8 cellular contexts compared by ENCODE assay signal in the genomic region with DNA sequence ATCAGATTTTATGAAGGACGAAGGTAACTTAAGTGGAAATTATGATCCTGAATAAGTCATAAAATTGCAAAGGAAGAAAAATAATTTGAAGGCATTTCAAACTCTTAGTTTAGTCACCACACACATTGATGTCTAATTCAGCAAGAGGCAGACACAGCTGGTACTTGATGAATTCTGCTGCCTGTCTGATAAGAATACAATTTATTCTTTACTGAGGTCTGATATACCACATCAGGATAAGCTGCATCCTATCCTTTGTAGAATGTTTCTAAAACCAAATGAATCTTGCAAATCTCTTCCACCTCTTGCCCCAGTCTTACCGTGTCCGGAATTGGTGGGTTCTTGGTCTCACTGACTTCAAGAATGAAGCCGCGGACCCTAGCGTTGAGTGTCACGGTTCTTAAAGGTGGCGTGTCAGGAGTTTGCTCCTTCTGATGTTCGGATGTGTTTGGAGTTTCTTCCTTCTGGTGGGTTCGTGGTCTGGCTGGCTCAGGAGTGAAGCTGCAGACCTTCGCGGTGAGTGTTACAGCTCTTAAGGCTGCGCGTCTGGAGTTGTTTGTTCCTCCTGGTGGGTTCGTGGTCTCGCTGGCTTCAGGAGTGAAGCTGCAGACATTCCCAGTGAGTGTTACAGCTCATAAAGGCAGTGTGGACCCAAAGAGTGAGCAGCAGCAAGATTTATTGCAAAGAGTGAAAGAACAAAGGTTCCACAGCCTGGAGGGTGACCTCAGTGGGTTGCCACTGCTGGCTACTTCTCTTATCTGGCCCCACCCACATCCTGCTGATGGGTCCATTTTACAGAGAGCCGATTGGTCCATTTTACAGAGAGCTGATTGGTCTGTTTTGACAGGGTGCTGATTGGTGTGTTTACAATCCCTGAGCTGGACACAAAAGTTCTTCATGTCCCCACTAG. TPM values are rescaled to one million over a fixed set of nuclear protein-coding genes. Genes with fewer than 3 reads are reported as not detected.
DNase-seq lines count a peak whose midpoint lies in the region; ATAC-seq lines count a peak whose summit lies in the region.
"Not testable (repeated sequence)": the region's sequence is repeated elsewhere in the genome, so short reads cannot be mapped to it uniquely, and the experiment has no call there.

TSS of gene GBP5 (minus strand) at position 729 of the 910 bp plus-strand sequence. CDS start 3,305 bp downstream, outside the sequence.

- H2AFZ ChIP-seq in ACC112 (ENCODE audit: low read length, unreplicated experiment) = peak within 1 kb of the TSS; percentile 8

- H3K4me1 ChIP-seq in ACC112 (ENCODE audit: control insufficient read depth, insufficient read depth, low read length, unreplicated experiment) = peaks cover 42% of the 10 kb centered on the region

- peak within 1 kb of the TSS; percentile 92 for H3K27ac ChIP-seq in ACC112 (ENCODE audit: low read depth, low read length)

- intact Hi-C loops in left cardiac atrium (cut with DNase I) = loop anchor here in 1 of 2 donors (10.0 kb wide), 1 partner anchor 268 kb away; no protein-coding TSS in a partner anchor

- H3K79me2 ChIP-seq in ACC112 (ENCODE audit: control insufficient read depth, insufficient read depth, low read length, unreplicated experiment) = not testable (repeated sequence)

- peak; percentile 35 for DNase-seq in M059J (ENCODE audit: low read depth)
- peak; percentile 46 for DNase-seq in activated CD4-positive, alpha-beta T cell treated with anti-CD3 and anti-CD28 coated beads for 1 hour
- DNase-seq in activated gamma-delta T cell treated with anti-CD3 and anti-CD28 coated beads, Interleukin-2, amount 50 U/mL, for 16 hours (ENCODE audit: low read depth) = peak; percentile 63
- not testable (repeated sequence) for DNase-seq in left cardiac atrium
- peak; percentile 63 for DNase-seq in stimulated activated CD4-positive, alpha-beta T cell treated with anti-CD3 and anti-CD28 coated beads, Interleukin-2, amount 100 ng/mL, for 4 hours (ENCODE audit: low read depth)

- not testable (repeated sequence) for H3K27me3 ChIP-seq in ACC112 (ENCODE audit: insufficient read depth, low read length)

- H3K4me3 ChIP-seq in ACC112 (ENCODE audit: low read depth, low read length) = peak within 1 kb of the TSS; percentile 55; the same call in 1 of the 2 replicates

- peak; percentile 80 for ATAC-seq in GM19372 (IDR thresholded peaks at IDR 0.05; ENCODE audit: low read depth, unreplicated experiment)
- ATAC-seq in HG02870 (IDR thresholded peaks at IDR 0.05; ENCODE audit: unreplicated experiment) = peak; percentile 56
- peak; percentile 34 to 50 for ATAC-seq in left cardiac atrium

- not testable (repeated sequence) for H3K36me3 ChIP-seq in ACC112 (ENCODE audit: insufficient read depth, low read length)

RNA-seq across cellular contexts. Expression of gene GBP5, which starts in this region (rescaled TPM):
- 4.8 and 11.4 TPM in 2 replicates for total RNA-seq in M059J (2014; rRNA removed; shearing (Covaris generic))
- 1 to 10 TPM; 1.3 to 1.7 TPM for total RNA-seq in left cardiac atrium
